8 cellular contexts compared by ENCODE assay signal in the genomic region with DNA sequence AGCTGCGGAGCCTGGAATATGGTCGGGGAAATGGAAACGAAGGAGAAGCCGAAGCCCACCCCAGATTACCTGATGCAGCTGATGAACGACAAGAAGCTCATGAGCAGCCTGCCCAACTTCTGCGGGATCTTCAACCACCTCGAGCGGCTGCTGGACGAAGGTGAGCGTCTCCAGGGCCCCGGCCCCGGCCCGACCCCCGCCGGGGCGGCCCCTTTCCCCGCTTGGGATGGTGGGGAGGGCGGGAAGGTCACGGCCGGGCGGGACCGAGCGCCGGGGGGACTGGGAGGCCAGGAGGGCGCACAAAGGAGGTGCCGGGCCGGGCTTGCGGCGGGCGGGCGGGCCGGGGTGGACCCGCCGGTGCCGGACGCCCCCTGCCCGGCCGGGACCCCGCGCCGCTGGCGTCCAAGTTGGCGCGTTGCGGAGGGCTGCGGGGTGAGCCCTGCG. TPM values are rescaled to one million over a fixed set of nuclear protein-coding genes. Genes with fewer than 3 reads are reported as not detected.
DNase-seq lines count a peak whose midpoint lies in the region; ATAC-seq and TF ChIP-seq lines count a peak whose summit lies in the region.

No MANE protein-coding gene starts in this region.

- H3K36me3 Mint-ChIP-seq in WTC11 = no peaks in the 10 kb centered on the region

- H3K4me1 ChIP-seq in ovary (ENCODE audit: insufficient read depth) = no peaks in the 10 kb centered on the region

- H3K4me3 ChIP-seq in GM06990 (replicated peaks; ENCODE audit: low read depth, low read length) (peak overlapping the region; percentile 92), epithelial cell of esophagus (ENCODE audit: low read length) (peak overlapping the region; percentile 92), ovary (peak overlapping the region; percentile 69)

- no peak for TF ChIP-seq EP300 in ovary (IDR thresholded peaks at IDR 0.05)

- H3K36me3 ChIP-seq in GM06990 (ENCODE audit: control insufficient read depth, insufficient read depth, low read length) = no peaks in the 10 kb centered on the region
- H3K36me3 ChIP-seq in ovary = no peaks in the 10 kb centered on the region

- intact Hi-C loops in ovary (cut with DNase I) = no loop called here
- intact Hi-C loops in sciatic nerve (cut with DNase I) = loop anchor here (5.0 kb wide), 1 partner anchor 233 kb away; no protein-coding TSS in a partner anchor

- H3K27ac ChIP-seq in ovary = peak overlapping the region; percentile 97 to 100

- TF ChIP-seq CTCF in GM06990 (IDR thresholded peaks at IDR 0.05; ENCODE audit: insufficient read depth, low read length, poor library complexity, severe bottlenecking) = no peak
- TF ChIP-seq CTCF in WTC11 (IDR thresholded peaks at IDR 0.05) = no peak
- TF ChIP-seq CTCF in epithelial cell of esophagus (IDR thresholded peaks at IDR 0.05; ENCODE audit: insufficient read depth, low read depth, low read length, missing control alignments) = no peak
- TF ChIP-seq CTCF in ovary (IDR thresholded peaks at IDR 0.05) = no peak

- H3K27ac Mint-ChIP-seq in WTC11 = no peak overlapping the region

- peak overlapping the region; percentile 72 for H3K4me3 Mint-ChIP-seq in WTC11

- ATAC-seq in HG02798 (IDR thresholded peaks at IDR 0.05; ENCODE audit: poor library complexity, unreplicated experiment) = peak; percentile 0
- no peak for ATAC-seq in WTC11
- no peak for ATAC-seq in GM21381 (IDR thresholded peaks at IDR 0.05; ENCODE audit: unreplicated experiment)
- ATAC-seq in sciatic nerve = no peak

- CTCF ChIA-PET in WTC11 (lab: Charles Lee) = interaction anchor here (0.6 kb wide), 1 partner anchor 239 kb away, joined by 3 read pairs; no protein-coding TSS in a partner anchor

- peak; percentile 43 for DNase-seq in GM06990 (ENCODE audit: extremely low read depth, insufficient read length)
- DNase-seq in WTC11 (ENCODE audit: low spot score) = no peak
- DNase-seq in epithelial cell of esophagus (ENCODE audit: low read depth) = no peak
- peak; percentile 20 to 66 (median 47) for DNase-seq in ovary
- DNase-seq in sciatic nerve (ENCODE audit: low spot score) = no peak
- no peak for DNase-seq in H4 (ENCODE audit: low spot score)

- peaks cover 50% of the 10 kb centered on the region for H3K4me1 Mint-ChIP-seq in WTC11

- H3K9me3 ChIP-seq in ovary = no peaks in the 10 kb centered on the region

- no peaks in the 10 kb centered on the region for H3K9me3 Mint-ChIP-seq in WTC11

- WGBS in ovary, 3 donors = 0 to 2% (median 0%) methylated on average over 12 to 47 of the region's 47 CpGs

- no peaks in the 10 kb centered on the region for H3K27me3 Mint-ChIP-seq in WTC11 (ENCODE audit: low read depth)

- TF ChIP-seq POLR2A in ovary (IDR thresholded peaks at IDR 0.05) = no peak

- POLR2A ChIA-PET in WTC11 (lab: Charles Lee) = no interaction called here

- H3K27me3 ChIP-seq in GM06990 (replicated peaks; ENCODE audit: control insufficient read depth, insufficient read depth, low read length) (no peaks in the 10 kb centered on the region), ovary (no peaks in the 10 kb centered on the region)

TF ChIP-seq in WTC11, 78 proteins besides CTCF, POLR2A, EP300 and RAD21 (continues in another document):
- TF ChIP-seq ELF4 (CRISPR knock-in tag; IDR thresholded peaks at IDR 0.05; ENCODE audit: low read depth) = no peak
- no peak for TF ChIP-seq CBFB (CRISPR knock-in tag; IDR thresholded peaks at IDR 0.05; ENCODE audit: low read depth)
- no peak for TF ChIP-seq TP53 (CRISPR knock-in tag; IDR thresholded peaks at IDR 0.05)
- no peak for TF ChIP-seq ETV6 (CRISPR knock-in tag; IDR thresholded peaks at IDR 0.05)
- TF ChIP-seq, protein P1, sequence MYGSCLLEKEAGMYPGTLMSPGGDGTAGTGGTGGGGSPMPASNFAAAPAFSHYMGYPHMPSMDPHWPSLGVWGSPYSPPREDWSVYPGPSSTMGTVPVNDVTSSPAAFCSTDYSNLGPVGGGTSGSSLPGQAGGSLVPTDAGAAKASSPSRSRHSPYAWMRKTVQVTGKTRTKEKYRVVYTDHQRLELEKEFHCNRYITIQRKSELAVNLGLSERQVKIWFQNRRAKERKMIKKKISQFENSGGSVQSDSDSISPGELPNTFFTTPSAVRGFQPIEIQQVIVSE (CRISPR knock-in tag; IDR thresholded peaks at IDR 0.05; ENCODE audit: borderline replicate concordance) = no peak
- no peak for TF ChIP-seq FOXK1 (CRISPR knock-in tag; IDR thresholded peaks at IDR 0.05)
- no peak for TF ChIP-seq EMX1 (CRISPR knock-in tag; IDR thresholded peaks at IDR 0.05)
- TF ChIP-seq, protein P2, sequence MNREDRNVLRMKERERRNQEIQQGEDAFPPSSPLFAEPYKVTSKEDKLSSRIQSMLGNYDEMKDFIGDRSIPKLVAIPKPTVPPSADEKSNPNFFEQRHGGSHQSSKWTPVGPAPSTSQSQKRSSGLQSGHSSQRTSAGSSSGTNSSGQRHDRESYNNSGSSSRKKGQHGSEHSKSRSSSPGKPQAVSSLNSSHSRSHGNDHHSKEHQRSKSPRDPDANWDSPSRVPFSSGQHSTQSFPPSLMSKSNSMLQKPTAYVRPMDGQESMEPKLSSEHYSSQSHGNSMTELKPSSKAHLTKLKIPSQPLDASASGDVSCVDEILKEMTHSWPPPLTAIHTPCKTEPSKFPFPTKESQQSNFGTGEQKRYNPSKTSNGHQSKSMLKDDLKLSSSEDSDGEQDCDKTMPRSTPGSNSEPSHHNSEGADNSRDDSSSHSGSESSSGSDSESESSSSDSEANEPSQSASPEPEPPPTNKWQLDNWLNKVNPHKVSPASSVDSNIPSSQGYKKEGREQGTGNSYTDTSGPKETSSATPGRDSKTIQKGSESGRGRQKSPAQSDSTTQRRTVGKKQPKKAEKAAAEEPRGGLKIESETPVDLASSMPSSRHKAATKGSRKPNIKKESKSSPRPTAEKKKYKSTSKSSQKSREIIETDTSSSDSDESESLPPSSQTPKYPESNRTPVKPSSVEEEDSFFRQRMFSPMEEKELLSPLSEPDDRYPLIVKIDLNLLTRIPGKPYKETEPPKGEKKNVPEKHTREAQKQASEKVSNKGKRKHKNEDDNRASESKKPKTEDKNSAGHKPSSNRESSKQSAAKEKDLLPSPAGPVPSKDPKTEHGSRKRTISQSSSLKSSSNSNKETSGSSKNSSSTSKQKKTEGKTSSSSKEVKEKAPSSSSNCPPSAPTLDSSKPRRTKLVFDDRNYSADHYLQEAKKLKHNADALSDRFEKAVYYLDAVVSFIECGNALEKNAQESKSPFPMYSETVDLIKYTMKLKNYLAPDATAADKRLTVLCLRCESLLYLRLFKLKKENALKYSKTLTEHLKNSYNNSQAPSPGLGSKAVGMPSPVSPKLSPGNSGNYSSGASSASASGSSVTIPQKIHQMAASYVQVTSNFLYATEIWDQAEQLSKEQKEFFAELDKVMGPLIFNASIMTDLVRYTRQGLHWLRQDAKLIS (CRISPR knock-in tag; IDR thresholded peaks at IDR 0.05; ENCODE audit: borderline replicate concordance) = no peak
- no peak for TF ChIP-seq RELA (CRISPR knock-in tag; IDR thresholded peaks at IDR 0.05; ENCODE audit: borderline replicate concordance)
- TF ChIP-seq, protein P3, sequence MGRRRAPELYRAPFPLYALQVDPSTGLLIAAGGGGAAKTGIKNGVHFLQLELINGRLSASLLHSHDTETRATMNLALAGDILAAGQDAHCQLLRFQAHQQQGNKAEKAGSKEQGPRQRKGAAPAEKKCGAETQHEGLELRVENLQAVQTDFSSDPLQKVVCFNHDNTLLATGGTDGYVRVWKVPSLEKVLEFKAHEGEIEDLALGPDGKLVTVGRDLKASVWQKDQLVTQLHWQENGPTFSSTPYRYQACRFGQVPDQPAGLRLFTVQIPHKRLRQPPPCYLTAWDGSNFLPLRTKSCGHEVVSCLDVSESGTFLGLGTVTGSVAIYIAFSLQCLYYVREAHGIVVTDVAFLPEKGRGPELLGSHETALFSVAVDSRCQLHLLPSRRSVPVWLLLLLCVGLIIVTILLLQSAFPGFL (CRISPR knock-in tag; IDR thresholded peaks at IDR 0.05; ENCODE audit: borderline replicate concordance) = no peak
- TF ChIP-seq ZNF423 (CRISPR knock-in tag; IDR thresholded peaks at IDR 0.05) = no peak
- TF ChIP-seq, protein P4, sequence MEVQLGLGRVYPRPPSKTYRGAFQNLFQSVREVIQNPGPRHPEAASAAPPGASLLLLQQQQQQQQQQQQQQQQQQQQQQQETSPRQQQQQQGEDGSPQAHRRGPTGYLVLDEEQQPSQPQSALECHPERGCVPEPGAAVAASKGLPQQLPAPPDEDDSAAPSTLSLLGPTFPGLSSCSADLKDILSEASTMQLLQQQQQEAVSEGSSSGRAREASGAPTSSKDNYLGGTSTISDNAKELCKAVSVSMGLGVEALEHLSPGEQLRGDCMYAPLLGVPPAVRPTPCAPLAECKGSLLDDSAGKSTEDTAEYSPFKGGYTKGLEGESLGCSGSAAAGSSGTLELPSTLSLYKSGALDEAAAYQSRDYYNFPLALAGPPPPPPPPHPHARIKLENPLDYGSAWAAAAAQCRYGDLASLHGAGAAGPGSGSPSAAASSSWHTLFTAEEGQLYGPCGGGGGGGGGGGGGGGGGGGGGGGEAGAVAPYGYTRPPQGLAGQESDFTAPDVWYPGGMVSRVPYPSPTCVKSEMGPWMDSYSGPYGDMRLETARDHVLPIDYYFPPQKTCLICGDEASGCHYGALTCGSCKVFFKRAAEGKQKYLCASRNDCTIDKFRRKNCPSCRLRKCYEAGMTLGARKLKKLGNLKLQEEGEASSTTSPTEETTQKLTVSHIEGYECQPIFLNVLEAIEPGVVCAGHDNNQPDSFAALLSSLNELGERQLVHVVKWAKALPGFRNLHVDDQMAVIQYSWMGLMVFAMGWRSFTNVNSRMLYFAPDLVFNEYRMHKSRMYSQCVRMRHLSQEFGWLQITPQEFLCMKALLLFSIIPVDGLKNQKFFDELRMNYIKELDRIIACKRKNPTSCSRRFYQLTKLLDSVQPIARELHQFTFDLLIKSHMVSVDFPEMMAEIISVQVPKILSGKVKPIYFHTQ (CRISPR knock-in tag; IDR thresholded peaks at IDR 0.05) = no peak
- TF ChIP-seq JAZF1 (CRISPR knock-in tag; IDR thresholded peaks at IDR 0.05) = no peak
- TF ChIP-seq, protein P5, sequence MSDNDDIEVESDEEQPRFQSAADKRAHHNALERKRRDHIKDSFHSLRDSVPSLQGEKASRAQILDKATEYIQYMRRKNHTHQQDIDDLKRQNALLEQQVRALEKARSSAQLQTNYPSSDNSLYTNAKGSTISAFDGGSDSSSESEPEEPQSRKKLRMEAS (CRISPR knock-in tag; IDR thresholded peaks at IDR 0.05) = no peak
- no peak for TF ChIP-seq ZNF671 (CRISPR knock-in tag; IDR thresholded peaks at IDR 0.05)
- no peak for TF ChIP-seq MXD4 (CRISPR knock-in tag; IDR thresholded peaks at IDR 0.05; ENCODE audit: borderline replicate concordance)

RNA-seq across cellular contexts. Expression of a gene that starts 0.7 kb away (rescaled TPM):
- 134 to 145 TPM (median 138 TPM) in 3 replicates for total RNA-seq in WTC11 (2021)
- 100 to 1,000 TPM in 6 of 7 donors, 10 to 100 TPM in 1; 88.1 to 151 (median 123) TPM for total RNA-seq in ovary
- 10 to 100 TPM; 44.6 to 93.4 TPM for polyA plus RNA-seq in ovary
- 755 TPM for total RNA-seq in sciatic nerve
- 33.6 and 59.4 TPM in 2 replicates for total RNA-seq in H4 (2014; rRNA removed; shearing (Covaris generic))

Comparison
In these comparisons a context has a peak if more than half of its experiments do, and no peak if none do; other contexts are left out.
1. DNase-seq: peak in GM06990 (single experiment) and ovary (5 of 5); none in WTC11 (single experiment), epithelial cell of esophagus (single experiment), sciatic nerve (single experiment) and H4 (single experiment).
2. Peak in every context shown above with its lines, with median percentiles within 50 percentile points of each other: H3K4me3 ChIP-seq.